ENCODE assay signal across 8 cellular contexts in the genomic region with DNA sequence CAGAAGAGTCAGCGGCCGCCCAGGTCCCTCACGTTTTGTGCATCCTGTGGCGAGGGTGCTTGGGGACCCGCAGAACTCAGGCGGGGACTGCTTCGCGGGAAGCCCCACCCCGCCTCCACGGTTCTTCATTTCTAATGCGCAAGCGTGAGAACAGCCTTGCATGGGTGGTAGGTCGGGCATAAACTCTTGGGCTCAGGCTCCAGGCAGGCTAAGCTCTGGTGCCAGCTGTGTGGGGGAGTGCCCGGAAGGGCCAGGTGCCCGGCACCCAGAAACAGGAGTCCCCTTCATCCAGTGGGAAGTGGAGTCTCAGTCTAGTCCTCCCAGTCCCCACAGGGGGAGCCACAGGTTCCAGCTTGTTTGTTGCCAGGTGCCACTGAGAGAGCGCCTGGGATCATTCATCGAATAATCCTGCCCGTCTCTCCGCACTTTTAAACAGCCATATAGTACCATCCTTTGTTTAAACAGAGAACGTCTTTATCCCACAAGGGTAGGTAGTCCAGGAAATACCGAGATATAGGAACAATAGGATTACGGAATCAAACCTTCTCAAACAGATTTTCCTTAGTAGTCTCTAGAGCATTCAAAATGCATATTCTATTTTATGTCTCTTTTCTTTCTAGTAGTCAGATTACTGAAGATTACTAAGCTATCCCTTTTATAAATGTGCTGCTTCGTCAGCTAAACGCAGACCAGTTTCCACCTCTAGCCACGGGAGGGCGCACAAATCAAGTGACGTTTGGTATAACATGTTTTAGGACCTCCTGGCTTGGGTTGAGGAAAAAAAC.
A peak's percentile ranks its signal among the peaks of the same experiment; 100 is the strongest.
DNase-seq lines count a peak whose midpoint lies in the region; ATAC-seq and TF ChIP-seq lines count a peak whose summit lies in the region.

No MANE protein-coding gene starts in this region.

- DNase-seq in GM10266 (ENCODE audit: extremely low spot score) (peak; percentile 40), NCI-H1930 (lab: John Stamatoyannopoulos, UW) (peak; percentile 50 to 72), T1000 (lab: John Stamatoyannopoulos, UW) (peak; percentile 3), astrocyte of the spinal cord (ENCODE audit: low read depth, low spot score) (peak; percentile 64), hippocampal formation (lab: John Stamatoyannopoulos, UW) (peak; percentile 39 to 56), retina (peak; percentile 66)

- in situ Hi-C loops in astrocyte of the spinal cord (cut with HindIII; ENCODE audit: low sequenced_read_pairs): no loop called here

- TF ChIP-seq POLR2A in GM18505 (IDR thresholded peaks at IDR 0.05; ENCODE audit: borderline replicate concordance, extremely low read depth, insufficient read depth, insufficient read length): no peak

- peak; percentile 78 for TF ChIP-seq CTCF in GM10266 (IDR thresholded peaks at IDR 0.05; ENCODE audit: control insufficient read depth, insufficient read depth, low read depth, missing control alignments)
- TF ChIP-seq CTCF in astrocyte of the spinal cord (IDR thresholded peaks at IDR 0.05; ENCODE audit: low read depth, low read length): peak; percentile 74

- peak; percentile 52 for ATAC-seq in HG02763 (IDR thresholded peaks at IDR 0.05; ENCODE audit: unreplicated experiment)
- ATAC-seq in GM18505 (IDR thresholded peaks at IDR 0.05; ENCODE audit: unreplicated experiment): no peak

- H3K4me3 ChIP-seq in astrocyte of the spinal cord (ENCODE audit: low read depth, low read length): peak overlapping the region; percentile 43

Comparison
In these comparisons a context has a peak if more than half of its experiments do, and no peak if none do; other contexts are left out.
1. DNase-seq: peak in every context shown above with its lines; median percentile 66 in retina; 64 in astrocyte of the spinal cord; 61 in NCI-H1930; 48 in hippocampal formation; 40 in GM10266; 3 in T1000.